Comparison of ENCODE assay signal across 1 cellular context in genomic region chr5:181160144-181160754, GRCh38.
TF ChIP-seq lines count a peak whose summit lies in the region.

No MANE protein-coding gene starts in this region.

TF ChIP-seq in K562, 482 proteins besides CTCF, POLR2A, EP300 and RAD21 (continued from another document and continues in another):
- no peak for TF ChIP-seq CEBPG (CRISPR knock-in tag; IDR thresholded peaks at IDR 0.05)
- no peak for TF ChIP-seq CEBPG (tag; conservative IDR thresholded peaks at IDR 0.05 in 1 of 2, IDR thresholded peaks at IDR 0.05 in 1 of 2)
- TF ChIP-seq SNRNP70 (optimal IDR thresholded peaks at IDR 0.05; ENCODE audit: low read depth, low read length): no peak
- TF ChIP-seq, protein P1, sequence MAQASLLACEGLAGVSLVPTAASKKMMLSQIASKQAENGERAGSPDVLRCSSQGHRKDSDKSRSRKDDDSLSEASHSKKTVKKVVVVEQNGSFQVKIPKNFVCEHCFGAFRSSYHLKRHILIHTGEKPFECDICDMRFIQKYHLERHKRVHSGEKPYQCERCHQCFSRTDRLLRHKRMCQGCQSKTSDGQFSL (CRISPR knock-in tag; IDR thresholded peaks at IDR 0.05): peak; percentile 87; the same call in 1 of the 2 replicates
- TF ChIP-seq, protein P1 (tag; IDR thresholded peaks at IDR 0.05): no peak
- TF ChIP-seq ZNF121 (CRISPR knock-in tag; conservative IDR thresholded peaks at IDR 0.05): no peak
- TF ChIP-seq TRIM28 (IDR thresholded peaks at IDR 0.05): no peak
- TF ChIP-seq, protein P2, sequence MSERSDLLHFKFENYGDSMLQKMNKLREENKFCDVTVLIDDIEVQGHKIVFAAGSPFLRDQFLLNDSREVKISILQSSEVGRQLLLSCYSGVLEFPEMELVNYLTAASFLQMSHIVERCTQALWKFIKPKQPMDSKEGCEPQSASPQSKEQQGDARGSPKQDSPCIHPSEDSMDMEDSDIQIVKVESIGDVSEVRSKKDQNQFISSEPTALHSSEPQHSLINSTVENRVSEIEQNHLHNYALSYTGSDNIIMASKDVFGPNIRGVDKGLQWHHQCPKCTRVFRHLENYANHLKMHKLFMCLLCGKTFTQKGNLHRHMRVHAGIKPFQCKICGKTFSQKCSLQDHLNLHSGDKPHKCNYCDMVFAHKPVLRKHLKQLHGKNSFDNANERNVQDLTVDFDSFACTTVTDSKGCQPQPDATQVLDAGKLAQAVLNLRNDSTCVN (CRISPR knock-in tag; IDR thresholded peaks at IDR 0.05): no peak
- TF ChIP-seq TCFL5 (CRISPR knock-in tag; conservative IDR thresholded peaks at IDR 0.05): no peak
- no peak for TF ChIP-seq PTBP1 (IDR thresholded peaks at IDR 0.05; ENCODE audit: low read depth, low read length)
- TF ChIP-seq SETDB1 (IDR thresholded peaks at IDR 0.05; ENCODE audit: low read length): no peak
- no peak for TF ChIP-seq ZBTB49 (CRISPR knock-in tag; IDR thresholded peaks at IDR 0.05; ENCODE audit: borderline replicate concordance)
- TF ChIP-seq SUPT5H (IDR thresholded peaks at IDR 0.05): peak; percentile 69
- peak; percentile 27; the same call in 1 of the 2 replicates for TF ChIP-seq MIER1 (IDR thresholded peaks at IDR 0.05; ENCODE audit: low read depth)
- peak; percentile 51; the same call in 1 of the 2 replicates for TF ChIP-seq PHF8 (IDR thresholded peaks at IDR 0.05; ENCODE audit: borderline replicate concordance, low read length)
- TF ChIP-seq MTA2 (IDR thresholded peaks at IDR 0.05; ENCODE audit: low read depth): no peak
- no peak for TF ChIP-seq ZBTB1 (CRISPR knock-in tag; IDR thresholded peaks at IDR 0.05; ENCODE audit: borderline replicate concordance, low read depth)
- no peak for TF ChIP-seq NFATC3 (IDR thresholded peaks at IDR 0.05)
- TF ChIP-seq, protein P3, sequence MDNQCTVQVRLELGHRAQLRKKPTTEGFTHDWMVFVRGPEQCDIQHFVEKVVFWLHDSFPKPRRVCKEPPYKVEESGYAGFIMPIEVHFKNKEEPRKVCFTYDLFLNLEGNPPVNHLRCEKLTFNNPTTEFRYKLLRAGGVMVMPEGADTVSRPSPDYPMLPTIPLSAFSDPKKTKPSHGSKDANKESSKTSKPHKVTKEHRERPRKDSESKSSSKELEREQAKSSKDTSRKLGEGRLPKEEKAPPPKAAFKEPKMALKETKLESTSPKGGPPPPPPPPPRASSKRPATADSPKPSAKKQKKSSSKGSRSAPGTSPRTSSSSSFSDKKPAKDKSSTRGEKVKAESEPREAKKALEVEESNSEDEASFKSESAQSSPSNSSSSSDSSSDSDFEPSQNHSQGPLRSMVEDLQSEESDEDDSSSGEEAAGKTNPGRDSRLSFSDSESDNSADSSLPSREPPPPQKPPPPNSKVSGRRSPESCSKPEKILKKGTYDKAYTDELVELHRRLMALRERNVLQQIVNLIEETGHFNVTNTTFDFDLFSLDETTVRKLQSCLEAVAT (IDR thresholded peaks at IDR 0.05): peak in 1 of 2 experiments; percentile 23; a peak in 1 of 4 replicates
- peak; percentile 29; the same call in 1 of the 2 replicates for TF ChIP-seq MTA3 (IDR thresholded peaks at IDR 0.05; ENCODE audit: borderline replicate concordance)
- TF ChIP-seq HDAC6 (IDR thresholded peaks at IDR 0.05; ENCODE audit: low read depth, low read length): no peak
- TF ChIP-seq RB1 (IDR thresholded peaks at IDR 0.05; ENCODE audit: low read depth): no peak
- TF ChIP-seq CHAMP1 (IDR thresholded peaks at IDR 0.05): no peak
- TF ChIP-seq RBM22 (IDR thresholded peaks at IDR 0.05; ENCODE audit: low read depth, low read length, poor library complexity, severe bottlenecking): no peak
- TF ChIP-seq GABPB1 (CRISPR knock-in tag; IDR thresholded peaks at IDR 0.05): no peak
- 0 out of 2 replicates have a peak, but pooled peaks have one; percentile 19 for TF ChIP-seq SMARCA4 (IDR thresholded peaks at IDR 0.05)
- TF ChIP-seq HMGN3 (IDR thresholded peaks at IDR 0.05; ENCODE audit: borderline replicate concordance, extremely low read depth, insufficient read length, low read depth, low read length): peak; percentile 56
- peak; percentile 79 for TF ChIP-seq L3MBTL2 (IDR thresholded peaks at IDR 0.05)
- no peak for TF ChIP-seq SMAD1 (IDR thresholded peaks at IDR 0.05; ENCODE audit: low read depth, low read length, partially characterized antibody)
- TF ChIP-seq MBD2 (IDR thresholded peaks at IDR 0.05; ENCODE audit: borderline replicate concordance, low read depth): no peak
- no peak for TF ChIP-seq NR4A1 (CRISPR knock-in tag; IDR thresholded peaks at IDR 0.05)
- TF ChIP-seq NR4A1 (tag; IDR thresholded peaks at IDR 0.05): peak; percentile 85
- TF ChIP-seq, protein P4, sequence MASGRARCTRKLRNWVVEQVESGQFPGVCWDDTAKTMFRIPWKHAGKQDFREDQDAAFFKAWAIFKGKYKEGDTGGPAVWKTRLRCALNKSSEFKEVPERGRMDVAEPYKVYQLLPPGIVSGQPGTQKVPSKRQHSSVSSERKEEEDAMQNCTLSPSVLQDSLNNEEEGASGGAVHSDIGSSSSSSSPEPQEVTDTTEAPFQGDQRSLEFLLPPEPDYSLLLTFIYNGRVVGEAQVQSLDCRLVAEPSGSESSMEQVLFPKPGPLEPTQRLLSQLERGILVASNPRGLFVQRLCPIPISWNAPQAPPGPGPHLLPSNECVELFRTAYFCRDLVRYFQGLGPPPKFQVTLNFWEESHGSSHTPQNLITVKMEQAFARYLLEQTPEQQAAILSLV (tag; IDR thresholded peaks at IDR 0.05): no peak
- no peak for TF ChIP-seq ZNF253 (CRISPR knock-in tag; conservative IDR thresholded peaks at IDR 0.05)
- TF ChIP-seq ZNF696 (CRISPR knock-in tag; conservative IDR thresholded peaks at IDR 0.05): no peak
- TF ChIP-seq EWSR1 (IDR thresholded peaks at IDR 0.05; ENCODE audit: borderline replicate concordance, low read depth, partially characterized antibody): no peak
- TF ChIP-seq, protein P5, sequence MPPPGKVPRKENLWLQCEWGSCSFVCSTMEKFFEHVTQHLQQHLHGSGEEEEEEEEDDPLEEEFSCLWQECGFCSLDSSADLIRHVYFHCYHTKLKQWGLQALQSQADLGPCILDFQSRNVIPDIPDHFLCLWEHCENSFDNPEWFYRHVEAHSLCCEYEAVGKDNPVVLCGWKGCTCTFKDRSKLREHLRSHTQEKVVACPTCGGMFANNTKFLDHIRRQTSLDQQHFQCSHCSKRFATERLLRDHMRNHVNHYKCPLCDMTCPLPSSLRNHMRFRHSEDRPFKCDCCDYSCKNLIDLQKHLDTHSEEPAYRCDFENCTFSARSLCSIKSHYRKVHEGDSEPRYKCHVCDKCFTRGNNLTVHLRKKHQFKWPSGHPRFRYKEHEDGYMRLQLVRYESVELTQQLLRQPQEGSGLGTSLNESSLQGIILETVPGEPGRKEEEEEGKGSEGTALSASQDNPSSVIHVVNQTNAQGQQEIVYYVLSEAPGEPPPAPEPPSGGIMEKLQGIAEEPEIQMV (tag; conservative IDR thresholded peaks at IDR 0.05; ENCODE audit: low read depth): no peak
- TF ChIP-seq, protein P6, sequence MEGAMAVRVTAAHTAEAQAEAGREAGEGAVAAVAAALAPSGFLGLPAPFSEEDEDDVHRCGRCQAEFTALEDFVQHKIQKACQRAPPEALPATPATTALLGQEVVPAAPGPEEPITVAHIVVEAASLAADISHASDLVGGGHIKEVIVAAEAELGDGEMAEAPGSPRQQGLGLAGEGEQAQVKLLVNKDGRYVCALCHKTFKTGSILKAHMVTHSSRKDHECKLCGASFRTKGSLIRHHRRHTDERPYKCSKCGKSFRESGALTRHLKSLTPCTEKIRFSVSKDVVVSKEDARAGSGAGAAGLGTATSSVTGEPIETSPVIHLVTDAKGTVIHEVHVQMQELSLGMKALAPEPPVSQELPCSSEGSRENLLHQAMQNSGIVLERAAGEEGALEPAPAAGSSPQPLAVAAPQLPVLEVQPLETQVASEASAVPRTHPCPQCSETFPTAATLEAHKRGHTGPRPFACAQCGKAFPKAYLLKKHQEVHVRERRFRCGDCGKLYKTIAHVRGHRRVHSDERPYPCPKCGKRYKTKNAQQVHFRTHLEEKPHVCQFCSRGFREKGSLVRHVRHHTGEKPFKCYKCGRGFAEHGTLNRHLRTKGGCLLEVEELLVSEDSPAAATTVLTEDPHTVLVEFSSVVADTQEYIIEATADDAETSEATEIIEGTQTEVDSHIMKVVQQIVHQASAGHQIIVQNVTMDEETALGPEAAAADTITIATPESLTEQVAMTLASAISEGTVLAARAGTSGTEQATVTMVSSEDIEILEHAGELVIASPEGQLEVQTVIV (CRISPR knock-in tag; IDR thresholded peaks at IDR 0.05; ENCODE audit: borderline replicate concordance): no peak
- no peak for TF ChIP-seq ZZZ3 (IDR thresholded peaks at IDR 0.05)
- no peak for TF ChIP-seq PTTG1 (tag; IDR thresholded peaks at IDR 0.05; ENCODE audit: low read depth)
- no peak for TF ChIP-seq RFX5 (IDR thresholded peaks at IDR 0.05; ENCODE audit: low read depth, low read length)
- TF ChIP-seq RBFOX2 (IDR thresholded peaks at IDR 0.05; ENCODE audit: low read depth, low read length): peak; percentile 79
- TF ChIP-seq ELF2 (CRISPR knock-in tag; IDR thresholded peaks at IDR 0.05): no peak
- no peak for TF ChIP-seq SIX5 (IDR thresholded peaks at IDR 0.05; ENCODE audit: borderline replicate concordance in 1 of 2, insufficient read depth in 1 of 2, low read depth in 1 of 2, low read length in 2 of 2)
- TF ChIP-seq ZSCAN32 (CRISPR knock-in tag; IDR thresholded peaks at IDR 0.05): no peak
- no peak for TF ChIP-seq ZNF24 (IDR thresholded peaks at IDR 0.05)
- no peak; the same call in 1 of the 2 replicates for TF ChIP-seq POLR2AphosphoS5 (IDR thresholded peaks at IDR 0.05; ENCODE audit: control insufficient read depth, insufficient read depth, low read depth, low read length)
- no peak for TF ChIP-seq RFX7 (CRISPR knock-in tag; IDR thresholded peaks at IDR 0.05)
- no peak for TF ChIP-seq ZNF717 (CRISPR knock-in tag; IDR thresholded peaks at IDR 0.05)
- no peak for TF ChIP-seq ZC3H8 (IDR thresholded peaks at IDR 0.05)
- TF ChIP-seq BMI1 (IDR thresholded peaks at IDR 0.05; ENCODE audit: low read length): no peak
- TF ChIP-seq YY1 (IDR thresholded peaks at IDR 0.05; ENCODE audit: borderline replicate concordance in 1 of 3, control insufficient read depth in 1 of 3, extremely low read depth in 1 of 3, insufficient read depth in 3 of 3, insufficient read length in 1 of 3, insufficient replicate concordance in 2 of 3, low read depth in 1 of 3, low read length in 2 of 3): no peak
- no peak for TF ChIP-seq TFE3 (CRISPR knock-in tag; IDR thresholded peaks at IDR 0.05)
- TF ChIP-seq PHB (CRISPR knock-in tag; IDR thresholded peaks at IDR 0.05): no peak
- TF ChIP-seq, protein P7, sequence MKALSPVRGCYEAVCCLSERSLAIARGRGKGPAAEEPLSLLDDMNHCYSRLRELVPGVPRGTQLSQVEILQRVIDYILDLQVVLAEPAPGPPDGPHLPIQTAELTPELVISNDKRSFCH (CRISPR knock-in tag; IDR thresholded peaks at IDR 0.05): no peak
- TF ChIP-seq, protein P7 (tag; IDR thresholded peaks at IDR 0.05): peak; percentile 48; the same call in 1 of the 2 replicates
- no peak for TF ChIP-seq CHD4 (IDR thresholded peaks at IDR 0.05; ENCODE audit: insufficient read depth, insufficient replicate concordance, low read depth, low read length, poor library complexity, severe bottlenecking)
- no peak for TF ChIP-seq GATAD2B (IDR thresholded peaks at IDR 0.05; ENCODE audit: borderline replicate concordance)
